15 cellular contexts compared by ENCODE assay signal in the genomic region with DNA sequence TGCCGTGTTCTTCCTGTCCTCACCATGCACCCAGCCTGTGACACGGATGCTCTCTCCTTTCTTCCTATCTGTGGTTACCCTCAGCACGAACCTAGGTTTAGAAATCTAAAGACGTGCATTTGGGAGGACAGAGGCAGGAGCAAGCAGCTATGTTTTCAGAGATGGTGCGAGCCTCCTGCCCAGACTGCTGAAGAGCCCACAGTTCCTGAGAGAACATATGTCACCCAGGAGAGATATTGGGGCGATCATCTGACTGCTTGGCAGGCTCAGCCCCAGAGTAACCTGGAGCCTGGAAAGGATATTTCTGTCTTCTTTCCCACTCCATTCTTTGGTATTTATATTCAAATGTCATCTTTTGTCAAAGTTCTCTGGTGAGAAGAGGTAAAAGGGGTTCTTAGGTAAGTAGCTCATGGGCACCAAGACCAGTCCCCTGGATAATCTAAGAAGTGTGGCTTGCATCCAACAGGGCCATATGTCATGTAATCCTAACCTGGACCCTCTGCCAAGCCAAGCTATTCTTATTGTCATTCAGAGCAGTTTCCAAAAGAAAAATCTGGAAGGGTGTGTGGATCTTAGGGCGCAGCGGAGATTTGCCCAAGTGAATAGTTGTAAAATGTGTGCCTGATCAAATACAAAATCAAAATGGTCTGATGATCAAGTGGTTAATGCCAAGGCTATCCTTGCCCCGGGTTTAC. TPM values are rescaled to one million over a fixed set of nuclear protein-coding genes. Genes with fewer than 3 reads are reported as not detected.
DNase-seq lines count a peak whose midpoint lies in the region; ATAC-seq lines count a peak whose summit lies in the region.
"Had no signal": no experiment of that assay in that cellular context is flagged by ENCODE, and none has a peak within 500 bp of the region (broad histone marks: within the 10 kb centered on the region; RNA-seq: fewer than 3 reads in every experiment).

No MANE protein-coding gene starts in this region.

- peaks cover 4 to 6% of the 10 kb centered on the region in 2 donors for H3K9me3 Mint-ChIP-seq in activated T-cell treated with anti-CD3 and anti-CD28 coated beads, Interleukin-2, amount 50 U/mL, for 72 hours

- DNase-seq in DMS 273 (lab: John Stamatoyannopoulos, UW; ENCODE audit: unreplicated experiment) (peak; percentile 30), DMS 273 treated with DMSO at 0.1 percent for 48 hours (lab: John Stamatoyannopoulos, UW) (no peak), G401 (ENCODE audit: low spot score) (peak; percentile 93), Kasumi-1 (lab: John Stamatoyannopoulos, UW) (peak; percentile 25 to 32), cerebellum (ENCODE audit: low spot score) (peak; percentile 85), DMS153 treated with DMSO at 0.1 percent for 48 hours (lab: John Stamatoyannopoulos, UW; ENCODE audit: unreplicated experiment) (no peak)
- no peak for DNase-seq in activated T-cell treated with anti-CD3 and anti-CD28 coated beads, Interleukin-2, amount 50 U/mL, for 72 hours
- DNase-seq: CD4-positive, CD25-positive, alpha-beta regulatory T cell; DMS79 treated with DMSO at 0.1 percent for 48 hours; EL; GDM1; HCEC 1CT; HFFc6 had no signal

- no peak overlapping the region for H3K27ac Mint-ChIP-seq in activated T-cell treated with anti-CD3 and anti-CD28 coated beads, Interleukin-2, amount 50 U/mL, for 72 hours
- H3K27ac Mint-ChIP-seq: CD4-positive, CD25-positive, alpha-beta regulatory T cell; HFFc6 had no signal

- peaks cover 3% of the 10 kb centered on the region in 2 donors for H3K36me3 Mint-ChIP-seq in activated T-cell treated with anti-CD3 and anti-CD28 coated beads, Interleukin-2, amount 50 U/mL, for 72 hours (ENCODE audit: insufficient read depth in 2 of 2)
- H3K36me3 Mint-ChIP-seq: CD4-positive, CD25-positive, alpha-beta regulatory T cell had no signal

- H3K4me3 Mint-ChIP-seq in activated T-cell treated with anti-CD3 and anti-CD28 coated beads, Interleukin-2, amount 50 U/mL, for 72 hours: no peak overlapping the region
- H3K4me3 Mint-ChIP-seq: CD4-positive, CD25-positive, alpha-beta regulatory T cell; HFFc6 had no signal

- no peak for ATAC-seq in GM18873 (IDR thresholded peaks at IDR 0.05; ENCODE audit: low FRiP score, unreplicated experiment)
- ATAC-seq in activated T-cell treated with anti-CD3 and anti-CD28 coated beads, Interleukin-2, amount 50 U/mL, for 72 hours (replicated peaks in 1 of 2): no peak

- no peaks in the 10 kb centered on the region for H3K27me3 Mint-ChIP-seq in activated T-cell treated with anti-CD3 and anti-CD28 coated beads, Interleukin-2, amount 50 U/mL, for 72 hours (ENCODE audit: low read depth)
- H3K27me3 Mint-ChIP-seq: CD4-positive, CD25-positive, alpha-beta regulatory T cell had no signal

- H3K4me1 Mint-ChIP-seq in activated T-cell treated with anti-CD3 and anti-CD28 coated beads, Interleukin-2, amount 50 U/mL, for 72 hours (ENCODE audit: low read depth): no peaks in the 10 kb centered on the region

- in situ Hi-C loops in G401 (cut with HindIII; ENCODE audit: low sequenced_read_pairs): no loop called here

RNA-seq across cellular contexts. Expression of a gene that starts 59.5 kb away (rescaled TPM):
- total RNA-seq in G401 (2014; rRNA removed; shearing (Covaris generic)): not detected in 2 replicates
- 21.1 TPM for total RNA-seq in cerebellum
- under 1 TPM; 0.46 to 0.67 TPM for total RNA-seq in activated T-cell treated with anti-CD3 and anti-CD28 coated beads, Interleukin-2, amount 50 U/mL, for 72 hours
- total RNA-seq: H1, HFFc6 had no signal

Comparison
In these comparisons a context has a peak if more than half of its experiments do, and no peak if none do; other contexts are left out.
1. DNase-seq: peak in DMS 273 (single experiment), G401 (single experiment), Kasumi-1 (2 of 2) and cerebellum (single experiment); none in DMS 273 treated with DMSO at 0.1 percent for 48 hours (single experiment), DMS153 treated with DMSO at 0.1 percent for 48 hours (single experiment) and activated T-cell treated with anti-CD3 and anti-CD28 coated beads, Interleukin-2, amount 50 U/mL, for 72 hours (0 of 2).
2. RNA of a gene that starts 59.5 kb away (total RNA-seq): 21.1 TPM in cerebellum (single experiment); 0.46 to 0.67 TPM in activated T-cell treated with anti-CD3 and anti-CD28 coated beads, Interleukin-2, amount 50 U/mL, for 72 hours and not detected in G401; every median in the first group is over 10 times any median in the second.